ENCODE assay signal across 2 cellular contexts in the genomic region with DNA sequence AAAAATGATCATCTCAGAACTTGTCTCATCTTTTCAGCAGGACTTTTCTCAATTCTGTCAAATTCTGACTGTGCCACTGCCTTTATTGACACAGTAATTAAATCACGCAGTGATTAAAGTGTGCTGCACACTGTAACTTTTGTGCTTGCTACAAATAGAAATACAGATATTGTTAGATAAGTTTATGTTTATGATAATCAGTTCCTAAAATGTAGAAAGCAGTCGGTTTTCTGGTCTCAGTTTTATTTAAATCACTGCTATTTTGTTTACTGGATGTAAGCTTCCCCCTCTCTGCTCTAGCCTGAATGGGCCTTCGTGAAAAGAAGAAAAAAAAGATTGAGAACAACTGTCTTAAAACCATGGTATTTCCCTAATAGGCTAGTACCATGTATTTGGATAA.
TF ChIP-seq lines count a peak whose summit lies in the region.

No MANE protein-coding gene starts in this region.

TF ChIP-seq in IMR-90, 13 proteins besides CTCF, POLR2A, EP300 and RAD21:
- TF ChIP-seq SMC3 (IDR thresholded peaks at IDR 0.05; ENCODE audit: low read depth, low read length) (no peak), RCOR1 (IDR thresholded peaks at IDR 0.05; ENCODE audit: insufficient replicate concordance, low read length) (no peak), NFE2L2 (IDR thresholded peaks at IDR 0.05; ENCODE audit: low read depth, low read length) (no peak), MXI1 (IDR thresholded peaks at IDR 0.05; ENCODE audit: borderline replicate concordance, low read depth, low read length) (no peak), CHD1 (IDR thresholded peaks at IDR 0.05; ENCODE audit: low read depth, low read length) (no peak), MAZ (IDR thresholded peaks at IDR 0.05; ENCODE audit: borderline replicate concordance, low read depth, low read length) (no peak), CEBPB (IDR thresholded peaks at IDR 0.05; ENCODE audit: low read depth, low read length) (no peak), RFX5 (IDR thresholded peaks at IDR 0.05; ENCODE audit: low read depth, low read length) (no peak), MAFK (IDR thresholded peaks at IDR 0.05; ENCODE audit: low read depth, low read length) (no peak), FOS (IDR thresholded peaks at IDR 0.05; ENCODE audit: low read depth, low read length) (no peak), BHLHE40 (IDR thresholded peaks at IDR 0.05; ENCODE audit: low read depth, low read length) (no peak)
- TF ChIP-seq, protein P1, sequence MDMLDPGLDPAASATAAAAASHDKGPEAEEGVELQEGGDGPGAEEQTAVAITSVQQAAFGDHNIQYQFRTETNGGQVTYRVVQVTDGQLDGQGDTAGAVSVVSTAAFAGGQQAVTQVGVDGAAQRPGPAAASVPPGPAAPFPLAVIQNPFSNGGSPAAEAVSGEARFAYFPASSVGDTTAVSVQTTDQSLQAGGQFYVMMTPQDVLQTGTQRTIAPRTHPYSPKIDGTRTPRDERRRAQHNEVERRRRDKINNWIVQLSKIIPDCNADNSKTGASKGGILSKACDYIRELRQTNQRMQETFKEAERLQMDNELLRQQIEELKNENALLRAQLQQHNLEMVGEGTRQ (IDR thresholded peaks at IDR 0.05; ENCODE audit: low read depth, low read length) = no peak
- TF ChIP-seq, protein P2, sequence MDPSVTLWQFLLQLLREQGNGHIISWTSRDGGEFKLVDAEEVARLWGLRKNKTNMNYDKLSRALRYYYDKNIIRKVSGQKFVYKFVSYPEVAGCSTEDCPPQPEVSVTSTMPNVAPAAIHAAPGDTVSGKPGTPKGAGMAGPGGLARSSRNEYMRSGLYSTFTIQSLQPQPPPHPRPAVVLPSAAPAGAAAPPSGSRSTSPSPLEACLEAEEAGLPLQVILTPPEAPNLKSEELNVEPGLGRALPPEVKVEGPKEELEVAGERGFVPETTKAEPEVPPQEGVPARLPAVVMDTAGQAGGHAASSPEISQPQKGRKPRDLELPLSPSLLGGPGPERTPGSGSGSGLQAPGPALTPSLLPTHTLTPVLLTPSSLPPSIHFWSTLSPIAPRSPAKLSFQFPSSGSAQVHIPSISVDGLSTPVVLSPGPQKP (IDR thresholded peaks at IDR 0.05; ENCODE audit: borderline replicate concordance, low read depth, low read length) = no peak

TF ChIP-seq in GM12878, 131 proteins besides CTCF, POLR2A, EP300 and RAD21:
- TF ChIP-seq MTA3 (IDR thresholded peaks at IDR 0.05; ENCODE audit: borderline replicate concordance, low read length) (no peak), PAX5 (IDR thresholded peaks at IDR 0.05; ENCODE audit: borderline replicate concordance, low read depth, low read length) (no peak), RBBP5 (conservative IDR thresholded peaks at IDR 0.05) (no peak), SIX5 (IDR thresholded peaks at IDR 0.05; ENCODE audit: low read depth, low read length, severe bottlenecking) (no peak), DPF2 (IDR thresholded peaks at IDR 0.05) (no peak), ZZZ3 (IDR thresholded peaks at IDR 0.05; ENCODE audit: control insufficient read depth, insufficient read length, low read depth) (no peak), RB1 (IDR thresholded peaks at IDR 0.05; ENCODE audit: borderline replicate concordance) (no peak), NFYA (IDR thresholded peaks at IDR 0.05; ENCODE audit: borderline replicate concordance, low read depth, low read length) (no peak), PML (IDR thresholded peaks at IDR 0.05; ENCODE audit: low read length) (no peak)
- TF ChIP-seq, protein P3, sequence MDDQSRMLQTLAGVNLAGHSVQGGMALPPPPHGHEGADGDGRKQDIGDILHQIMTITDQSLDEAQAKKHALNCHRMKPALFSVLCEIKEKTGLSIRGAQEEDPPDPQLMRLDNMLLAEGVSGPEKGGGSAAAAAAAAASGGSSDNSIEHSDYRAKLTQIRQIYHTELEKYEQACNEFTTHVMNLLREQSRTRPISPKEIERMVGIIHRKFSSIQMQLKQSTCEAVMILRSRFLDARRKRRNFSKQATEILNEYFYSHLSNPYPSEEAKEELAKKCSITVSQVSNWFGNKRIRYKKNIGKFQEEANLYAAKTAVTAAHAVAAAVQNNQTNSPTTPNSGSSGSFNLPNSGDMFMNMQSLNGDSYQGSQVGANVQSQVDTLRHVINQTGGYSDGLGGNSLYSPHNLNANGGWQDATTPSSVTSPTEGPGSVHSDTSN (IDR thresholded peaks at IDR 0.05; ENCODE audit: insufficient replicate concordance, low read depth, low read length) = no peak
- TF ChIP-seq, protein P4, sequence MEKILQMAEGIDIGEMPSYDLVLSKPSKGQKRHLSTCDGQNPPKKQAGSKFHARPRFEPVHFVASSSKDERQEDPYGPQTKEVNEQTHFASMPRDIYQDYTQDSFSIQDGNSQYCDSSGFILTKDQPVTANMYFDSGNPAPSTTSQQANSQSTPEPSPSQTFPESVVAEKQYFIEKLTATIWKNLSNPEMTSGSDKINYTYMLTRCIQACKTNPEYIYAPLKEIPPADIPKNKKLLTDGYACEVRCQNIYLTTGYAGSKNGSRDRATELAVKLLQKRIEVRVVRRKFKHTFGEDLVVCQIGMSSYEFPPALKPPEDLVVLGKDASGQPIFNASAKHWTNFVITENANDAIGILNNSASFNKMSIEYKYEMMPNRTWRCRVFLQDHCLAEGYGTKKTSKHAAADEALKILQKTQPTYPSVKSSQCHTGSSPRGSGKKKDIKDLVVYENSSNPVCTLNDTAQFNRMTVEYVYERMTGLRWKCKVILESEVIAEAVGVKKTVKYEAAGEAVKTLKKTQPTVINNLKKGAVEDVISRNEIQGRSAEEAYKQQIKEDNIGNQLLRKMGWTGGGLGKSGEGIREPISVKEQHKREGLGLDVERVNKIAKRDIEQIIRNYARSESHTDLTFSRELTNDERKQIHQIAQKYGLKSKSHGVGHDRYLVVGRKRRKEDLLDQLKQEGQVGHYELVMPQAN (conservative IDR thresholded peaks at IDR 0.05) = no peak
- TF ChIP-seq, protein P5, sequence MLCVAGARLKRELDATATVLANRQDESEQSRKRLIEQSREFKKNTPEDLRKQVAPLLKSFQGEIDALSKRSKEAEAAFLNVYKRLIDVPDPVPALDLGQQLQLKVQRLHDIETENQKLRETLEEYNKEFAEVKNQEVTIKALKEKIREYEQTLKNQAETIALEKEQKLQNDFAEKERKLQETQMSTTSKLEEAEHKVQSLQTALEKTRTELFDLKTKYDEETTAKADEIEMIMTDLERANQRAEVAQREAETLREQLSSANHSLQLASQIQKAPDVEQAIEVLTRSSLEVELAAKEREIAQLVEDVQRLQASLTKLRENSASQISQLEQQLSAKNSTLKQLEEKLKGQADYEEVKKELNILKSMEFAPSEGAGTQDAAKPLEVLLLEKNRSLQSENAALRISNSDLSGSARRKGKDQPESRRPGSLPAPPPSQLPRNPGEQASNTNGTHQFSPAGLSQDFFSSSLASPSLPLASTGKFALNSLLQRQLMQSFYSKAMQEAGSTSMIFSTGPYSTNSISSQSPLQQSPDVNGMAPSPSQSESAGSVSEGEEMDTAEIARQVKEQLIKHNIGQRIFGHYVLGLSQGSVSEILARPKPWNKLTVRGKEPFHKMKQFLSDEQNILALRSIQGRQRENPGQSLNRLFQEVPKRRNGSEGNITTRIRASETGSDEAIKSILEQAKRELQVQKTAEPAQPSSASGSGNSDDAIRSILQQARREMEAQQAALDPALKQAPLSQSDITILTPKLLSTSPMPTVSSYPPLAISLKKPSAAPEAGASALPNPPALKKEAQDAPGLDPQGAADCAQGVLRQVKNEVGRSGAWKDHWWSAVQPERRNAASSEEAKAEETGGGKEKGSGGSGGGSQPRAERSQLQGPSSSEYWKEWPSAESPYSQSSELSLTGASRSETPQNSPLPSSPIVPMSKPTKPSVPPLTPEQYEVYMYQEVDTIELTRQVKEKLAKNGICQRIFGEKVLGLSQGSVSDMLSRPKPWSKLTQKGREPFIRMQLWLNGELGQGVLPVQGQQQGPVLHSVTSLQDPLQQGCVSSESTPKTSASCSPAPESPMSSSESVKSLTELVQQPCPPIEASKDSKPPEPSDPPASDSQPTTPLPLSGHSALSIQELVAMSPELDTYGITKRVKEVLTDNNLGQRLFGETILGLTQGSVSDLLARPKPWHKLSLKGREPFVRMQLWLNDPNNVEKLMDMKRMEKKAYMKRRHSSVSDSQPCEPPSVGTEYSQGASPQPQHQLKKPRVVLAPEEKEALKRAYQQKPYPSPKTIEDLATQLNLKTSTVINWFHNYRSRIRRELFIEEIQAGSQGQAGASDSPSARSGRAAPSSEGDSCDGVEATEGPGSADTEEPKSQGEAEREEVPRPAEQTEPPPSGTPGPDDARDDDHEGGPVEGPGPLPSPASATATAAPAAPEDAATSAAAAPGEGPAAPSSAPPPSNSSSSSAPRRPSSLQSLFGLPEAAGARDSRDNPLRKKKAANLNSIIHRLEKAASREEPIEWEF (IDR thresholded peaks at IDR 0.05; ENCODE audit: insufficient replicate concordance, low read depth, low read length) = no peak
- TF ChIP-seq, protein P6, sequence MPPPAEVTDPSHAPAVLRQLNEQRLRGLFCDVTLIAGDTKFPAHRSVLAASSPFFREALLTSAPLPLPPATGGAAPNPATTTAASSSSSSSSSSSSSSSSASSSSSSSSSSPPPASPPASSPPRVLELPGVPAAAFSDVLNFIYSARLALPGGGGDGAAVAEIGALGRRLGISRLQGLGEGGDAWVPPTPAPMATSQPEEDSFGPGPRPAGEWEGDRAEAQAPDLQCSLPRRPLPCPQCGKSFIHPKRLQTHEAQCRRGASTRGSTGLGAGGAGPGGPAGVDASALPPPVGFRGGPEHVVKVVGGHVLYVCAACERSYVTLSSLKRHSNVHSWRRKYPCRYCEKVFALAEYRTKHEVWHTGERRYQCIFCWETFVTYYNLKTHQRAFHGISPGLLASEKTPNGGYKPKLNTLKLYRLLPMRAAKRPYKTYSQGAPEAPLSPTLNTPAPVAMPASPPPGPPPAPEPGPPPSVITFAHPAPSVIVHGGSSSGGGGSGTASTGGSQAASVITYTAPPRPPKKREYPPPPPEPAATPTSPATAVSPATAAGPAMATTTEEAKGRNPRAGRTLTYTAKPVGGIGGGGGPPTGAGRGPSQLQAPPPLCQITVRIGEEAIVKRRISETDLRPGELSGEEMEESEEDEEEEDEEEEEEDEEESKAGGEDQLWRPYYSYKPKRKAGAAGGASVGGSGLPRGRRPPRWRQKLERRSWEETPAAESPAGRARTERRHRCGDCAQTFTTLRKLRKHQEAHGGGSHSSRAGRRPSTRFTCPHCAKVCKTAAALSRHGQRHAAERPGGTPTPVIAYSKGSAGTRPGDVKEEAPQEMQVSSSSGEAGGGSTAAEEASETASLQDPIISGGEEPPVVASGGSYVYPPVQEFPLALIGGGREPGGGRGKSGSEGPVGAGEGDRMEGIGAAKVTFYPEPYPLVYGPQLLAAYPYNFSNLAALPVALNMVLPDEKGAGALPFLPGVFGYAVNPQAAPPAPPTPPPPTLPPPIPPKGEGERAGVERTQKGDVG (CRISPR knock-in tag; IDR thresholded peaks at IDR 0.05) = no peak
